Comparison of ENCODE assay signal across 29 cellular contexts in genomic region chr3:134766290-134766689, GRCh38. TPM values are rescaled to one million over a fixed set of nuclear protein-coding genes. Genes with fewer than 3 reads are reported as not detected.
"Had no signal": no experiment of that assay in that cellular context is flagged by ENCODE, and none has a peak within 500 bp of the region (broad histone marks: within the 10 kb centered on the region; RNA-seq: fewer than 3 reads in every experiment).

No MANE protein-coding gene starts in this region.

- H3K4me3 Mint-ChIP-seq: activated B cell treated with CpG ODN at 0.5 μM for 24 hours; activated CD8-positive, alpha-beta T cell treated with anti-CD3 and anti-CD28 coated beads for 36 hours; activated naive CD4-positive, alpha-beta T cell treated with anti-CD3 and anti-CD28 coated beads, Interleukin-2, amount 10 ng/mL, durations not matched to agents 7 days and 5 days; activated naive CD8-positive, alpha-beta T cell treated with anti-CD3 and anti-CD28 coated beads, Interleukin-2, amount 10 ng/mL, durations not matched to agents 7 days and 5 days; activated T-cell treated with anti-CD3 and anti-CD28 coated beads, Interleukin-2, amount 50 U/mL, for 24 hours; activated T-cell treated with anti-CD3 and anti-CD28 coated beads, Interleukin-2, amount 50 U/mL, for 72 hours; brain; T-helper 17 cell; T-helper 2 cell treated with Interferon-gamma antibody and Interleukin-4, amounts not matched to agents 5 μg/mL and 100 μg/mL, for 36 hours had no signal

- H3K36me3 Mint-ChIP-seq: activated naive CD4-positive, alpha-beta T cell treated with anti-CD3 and anti-CD28 coated beads, Interleukin-2, amount 10 ng/mL, durations not matched to agents 7 days and 5 days; activated naive CD4-positive, alpha-beta T cell treated with anti-CD3 and anti-CD28 coated beads, Interleukin-2, amount 50 U/mL, for 72 hours; activated naive CD8-positive, alpha-beta T cell treated with anti-CD3 and anti-CD28 coated beads, Interleukin-2, amount 10 ng/mL, durations not matched to agents 7 days and 5 days; brain had no signal

- H3K9me3 Mint-ChIP-seq: activated CD8-positive, alpha-beta T cell treated with anti-CD3 and anti-CD28 coated beads for 36 hours; activated naive CD4-positive, alpha-beta T cell treated with anti-CD3 and anti-CD28 coated beads, Interleukin-2, amount 10 ng/mL, durations not matched to agents 7 days and 5 days; activated naive CD4-positive, alpha-beta T cell treated with anti-CD3 and anti-CD28 coated beads, Interleukin-2, amount 50 U/mL, for 72 hours; activated naive CD8-positive, alpha-beta T cell treated with anti-CD3 and anti-CD28 coated beads, Interleukin-2, amount 10 ng/mL, durations not matched to agents 7 days and 5 days; activated T-cell treated with anti-CD3 and anti-CD28 coated beads, Interleukin-2, amount 50 U/mL, for 24 hours; activated T-cell treated with anti-CD3 and anti-CD28 coated beads, Interleukin-2, amount 50 U/mL, for 72 hours; brain; T-helper 2 cell treated with Interferon-gamma antibody and Interleukin-4, amounts not matched to agents 5 μg/mL and 100 μg/mL, for 36 hours had no signal

- DNase-seq: activated B cell treated with CpG ODN at 0.5 μM for 24 hours; activated CD4-positive, alpha-beta T cell treated with anti-CD3 and anti-CD28 coated beads for 48 hours; activated CD4-positive, alpha-beta T cell treated with anti-CD3 and anti-CD28 coated beads, Interleukin-2, amount 50 U/mL, for 1 hour; activated CD4-positive, alpha-beta T cell treated with anti-CD3 and anti-CD28 coated beads, Interleukin-2, amount 50 U/mL, for 48 hours; activated CD8-positive, alpha-beta memory T cell treated with anti-CD3 and anti-CD28 coated beads, Interleukin-2, amount 50 U/mL, for 48 hours; activated CD8-positive, alpha-beta T cell treated with anti-CD3 and anti-CD28 coated beads for 36 hours; activated gamma-delta T cell; activated naive CD4-positive, alpha-beta T cell; activated naive CD4-positive, alpha-beta T cell treated with anti-CD3 and anti-CD28 coated beads, Interleukin-2, amount 10 ng/mL, durations not matched to agents 7 days and 5 days; activated naive CD8-positive, alpha-beta T cell treated with anti-CD3 and anti-CD28 coated beads, Interleukin-2, amount 10 ng/mL, durations not matched to agents 7 days and 5 days; activated T-cell treated with anti-CD3 and anti-CD28 coated beads for 4 hours; activated T-cell treated with anti-CD3 and anti-CD28 coated beads, Interleukin-2, amount 50 U/mL, for 24 hours; activated T-cell treated with anti-CD3 and anti-CD28 coated beads, Interleukin-2, amount 50 U/mL, for 72 hours; caudate nucleus; cortex of kidney; dermis blood vessel endothelial cell; effector CD4-positive, alpha-beta T cell; foreskin fibroblast; T-helper 1 cell; T-helper 17 cell; T1000; WERI-Rb-1 had no signal

- H3K27me3 ChIP-seq: ascending aorta had no signal

- H3K4me1 ChIP-seq: ascending aorta had no signal

- H3K4me1 Mint-ChIP-seq: activated B cell treated with CpG ODN at 0.5 μM for 24 hours; activated naive CD4-positive, alpha-beta T cell treated with anti-CD3 and anti-CD28 coated beads, Interleukin-2, amount 10 ng/mL, durations not matched to agents 7 days and 5 days; activated naive CD8-positive, alpha-beta T cell treated with anti-CD3 and anti-CD28 coated beads, Interleukin-2, amount 10 ng/mL, durations not matched to agents 7 days and 5 days; brain; T-helper 17 cell had no signal

- ATAC-seq: activated CD4-positive, CD25-positive, alpha-beta regulatory T cell treated with anti-CD3 and anti-CD28 coated beads, Interleukin-2, amount 50 U/mL, for 24 hours; activated CD8-positive, alpha-beta T cell treated with anti-CD3 and anti-CD28 coated beads for 36 hours; activated naive CD4-positive, alpha-beta T cell treated with anti-CD3 and anti-CD28 coated beads, Interleukin-2, amount 50 U/mL, for 72 hours; activated T-cell treated with anti-CD3 and anti-CD28 coated beads, Interleukin-2, amount 50 U/mL, for 72 hours; T-helper 17 cell had no signal

- H3K4me3 ChIP-seq: ascending aorta had no signal

- H3K27ac Mint-ChIP-seq: activated B cell treated with CpG ODN at 0.5 μM for 24 hours; activated CD8-positive, alpha-beta T cell treated with anti-CD3 and anti-CD28 coated beads for 36 hours; activated naive CD4-positive, alpha-beta T cell treated with anti-CD3 and anti-CD28 coated beads, Interleukin-2, amount 10 ng/mL, durations not matched to agents 7 days and 5 days; activated naive CD4-positive, alpha-beta T cell treated with anti-CD3 and anti-CD28 coated beads, Interleukin-2, amount 50 U/mL, for 72 hours; activated naive CD8-positive, alpha-beta T cell treated with anti-CD3 and anti-CD28 coated beads, Interleukin-2, amount 10 ng/mL, durations not matched to agents 7 days and 5 days; activated T-cell treated with anti-CD3 and anti-CD28 coated beads, Interleukin-2, amount 50 U/mL, for 24 hours; activated T-cell treated with anti-CD3 and anti-CD28 coated beads, Interleukin-2, amount 50 U/mL, for 72 hours; brain; T-helper 17 cell; T-helper 2 cell treated with Interferon-gamma antibody and Interleukin-4, amounts not matched to agents 5 μg/mL and 100 μg/mL, for 36 hours had no signal

- H3K9me3 ChIP-seq: ascending aorta had no signal

- H3K27ac ChIP-seq: ascending aorta, epithelial cell of prostate, WERI-Rb-1 had no signal

- H3K27me3 Mint-ChIP-seq: activated B cell treated with CpG ODN at 0.5 μM for 24 hours; activated CD8-positive, alpha-beta T cell treated with anti-CD3 and anti-CD28 coated beads for 36 hours; activated T-cell treated with anti-CD3 and anti-CD28 coated beads, Interleukin-2, amount 50 U/mL, for 24 hours; brain had no signal

- H3K36me3 ChIP-seq: ascending aorta, WERI-Rb-1 had no signal

RNA-seq across cellular contexts. Expression of gene EPHB1, which starts 28.8 kb away (rescaled TPM):
- total RNA-seq: activated CD8-positive, alpha-beta memory T cell treated with anti-CD3 and anti-CD28 coated beads for 36 hours had no signal
